In genomic region chr6:1197309-1197708, GRCh38 we compare ENCODE assay signal across 33 cellular contexts.
"Had no signal": no experiment of that assay in that cellular context is flagged by ENCODE, and none has a peak within 500 bp of the region (broad histone marks: within the 10 kb centered on the region; RNA-seq: fewer than 3 reads in every experiment).

No MANE protein-coding gene starts in this region.

- FAIRE-seq: bronchial epithelial cell, TTC549 had no signal

- H3K27ac ChIP-seq: adrenal gland, ascending aorta, cardiac muscle cell, VCaP had no signal

- H3K36me3 ChIP-seq: adrenal gland, ascending aorta, cardiac muscle cell had no signal

- ATAC-seq: activated CD8-positive, alpha-beta T cell treated with anti-CD3 and anti-CD28 coated beads for 36 hours; activated naive CD4-positive, alpha-beta T cell treated with anti-CD3 and anti-CD28 coated beads, Interleukin-2, amount 50 U/mL, for 72 hours; activated T-cell treated with anti-CD3 and anti-CD28 coated beads, Interleukin-2, amount 50 U/mL, for 4 hours; activated T-cell treated with anti-CD3 and anti-CD28 coated beads, Interleukin-2, amount 50 U/mL, for 72 hours; activated T-helper 17 cell treated with anti-CD3 and anti-CD28 coated beads, Interleukin-2, amount 50 U/mL, for 72 hours had no signal

- H3K27me3 ChIP-seq: adrenal gland, ascending aorta, cardiac muscle cell had no signal

- DNase-seq: activated B cell treated with CpG ODN at 0.5 μM for 24 hours; activated CD4-positive, alpha-beta memory T cell treated with anti-CD3 and anti-CD28 coated beads for 36 hours; activated CD4-positive, alpha-beta T cell treated with anti-CD3 and anti-CD28 coated beads for 4 hours; activated CD4-positive, alpha-beta T cell treated with anti-CD3 and anti-CD28 coated beads, Interleukin-2, amount 10 ng/mL, durations not matched to agents 24 days and 14 days; activated CD4-positive, alpha-beta T cell treated with anti-CD3 and anti-CD28 coated beads, Interleukin-2, amount 50 U/mL, for 1 hour; activated CD4-positive, alpha-beta T cell treated with anti-CD3 and anti-CD28 coated beads, Interleukin-2, amount 50 U/mL, for 4 hours; activated CD4-positive, CD25-positive, alpha-beta regulatory T cell treated with anti-CD3 and anti-CD28 coated beads, Interleukin-2, amount 50 U/mL, for 72 hours; activated CD8-positive, alpha-beta memory T cell treated with anti-CD3 and anti-CD28 coated beads, Interleukin-2, amount 50 U/mL, for 4 hours; activated CD8-positive, alpha-beta T cell treated with anti-CD3 and anti-CD28 coated beads for 36 hours; activated effector memory CD4-positive, alpha-beta T cell treated with anti-CD3 and anti-CD28 coated beads, Interleukin-2, amount 50 U/mL, for 16 hours; activated gamma-delta T cell treated with Interleukin-2 at 50 U/mL for 16 hours; activated naive CD4-positive, alpha-beta T cell; activated naive CD4-positive, alpha-beta T cell treated with anti-CD3 and anti-CD28 coated beads for 36 hours; activated naive CD4-positive, alpha-beta T cell treated with anti-CD3 and anti-CD28 coated beads, Interleukin-2, amount 50 U/mL, for 16 hours; activated naive CD8-positive, alpha-beta T cell treated with anti-CD3 and anti-CD28 coated beads for 36 hours; activated T-cell treated with anti-CD3 and anti-CD28 coated beads for 4 hours; activated T-cell treated with anti-CD3 and anti-CD28 coated beads, Interleukin-2, amount 50 U/mL, for 1 hour; activated T-cell treated with anti-CD3 and anti-CD28 coated beads, Interleukin-2, amount 50 U/mL, for 4 hours; activated T-cell treated with anti-CD3 and anti-CD28 coated beads, Interleukin-2, amount 50 U/mL, for 72 hours; adrenal gland; amniotic stem cell; anterior cingulate cortex; caudate nucleus; cerebellar nuclear complex; T-helper 2 cell; T-helper 9 cell had no signal

- H3K9me3 ChIP-seq: adrenal gland had no signal

- H3K4me3 ChIP-seq: adrenal gland, ascending aorta, cardiac muscle cell had no signal

- H3K4me1 ChIP-seq: adrenal gland, ascending aorta had no signal
